In the genomic region with DNA sequence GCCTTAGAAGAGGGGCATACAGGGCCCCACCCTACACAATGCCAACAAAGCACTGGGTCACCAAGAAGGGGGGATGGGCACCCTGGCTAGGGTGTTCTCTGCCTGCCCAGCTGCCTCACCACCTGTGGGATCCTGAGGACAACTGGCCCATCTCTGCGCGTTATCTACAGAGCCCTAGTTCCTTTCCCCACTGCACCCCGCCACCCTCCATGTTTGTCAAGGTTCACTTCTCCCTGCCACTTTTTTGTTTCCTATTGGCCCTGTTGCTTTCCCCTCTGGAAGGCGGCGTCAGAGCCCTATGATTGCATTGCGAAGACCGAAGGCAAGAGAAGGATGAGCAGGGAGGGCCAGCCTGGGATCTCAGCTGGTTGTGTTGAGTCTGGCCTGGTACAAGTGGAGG, we compare ENCODE assay signal across 10 cellular contexts. TPM values are rescaled to one million over a fixed set of nuclear protein-coding genes. Genes with fewer than 3 reads are reported as not detected.
DNase-seq lines count a peak whose midpoint lies in the region; ATAC-seq, FAIRE-seq and TF ChIP-seq lines count a peak whose summit lies in the region.
"Had no signal": no experiment of that assay in that cellular context is flagged by ENCODE, and none has a peak within 500 bp of the region (broad histone marks: within the 10 kb centered on the region; RNA-seq: fewer than 3 reads in every experiment).

No MANE protein-coding gene starts in this region.

- no peak overlapping the region for H3K27ac ChIP-seq in HEK293 (ENCODE audit: extremely low read depth, low read depth, low read length)
- H3K27ac ChIP-seq in RWPE1 = peak overlapping the region; percentile 63

- no peak for DNase-seq in RWPE1 (ENCODE audit: low spot score)
- peak; percentile 58 to 71 for DNase-seq in erythroblast (lab: John Stamatoyannopoulos, UW)
- DNase-seq in stimulated activated effector memory CD8-positive, alpha-beta T cell treated with anti-CD3 and anti-CD28 coated beads, Interleukin-12 subunit alpha, Interleukin-12 subunit beta, amount 100 ng/mL, for 72 hours (ENCODE audit: low spot score in 2 of 2) = no peak
- DNase-seq in mucosa of gallbladder (ENCODE audit: low spot score) = no peak
- DNase-seq in GM19239 (ENCODE audit: insufficient read length, low spot score) = no peak
- DNase-seq in AML-193 (lab: John Stamatoyannopoulos, UW) = no peak
- DNase-seq: SK-N-SH had no signal

- no peak overlapping the region for H3K4me3 ChIP-seq in HEK293 (ENCODE audit: low read depth, low read length)

- peaks cover 50% of the 10 kb centered on the region for H3K4me1 Mint-ChIP-seq in stimulated activated effector memory CD8-positive, alpha-beta T cell treated with anti-CD3 and anti-CD28 coated beads, Interleukin-12 subunit alpha, Interleukin-12 subunit beta, amount 100 ng/mL, for 72 hours

- H3K4me3 Mint-ChIP-seq in stimulated activated effector memory CD8-positive, alpha-beta T cell treated with anti-CD3 and anti-CD28 coated beads, Interleukin-12 subunit alpha, Interleukin-12 subunit beta, amount 100 ng/mL, for 72 hours = peak overlapping the region; percentile 84

- peak overlapping the region; percentile 92 for H3K27ac Mint-ChIP-seq in stimulated activated effector memory CD8-positive, alpha-beta T cell treated with anti-CD3 and anti-CD28 coated beads, Interleukin-12 subunit alpha, Interleukin-12 subunit beta, amount 100 ng/mL, for 72 hours

- no peaks in the 10 kb centered on the region for H3K9me3 ChIP-seq in HEK293 (ENCODE audit: control insufficient read depth, insufficient read depth, low read depth, low read length)
- H3K9me3 ChIP-seq: SK-N-SH had no signal

- peaks cover 68% of the 10 kb centered on the region for H3K36me3 Mint-ChIP-seq in stimulated activated effector memory CD8-positive, alpha-beta T cell treated with anti-CD3 and anti-CD28 coated beads, Interleukin-12 subunit alpha, Interleukin-12 subunit beta, amount 100 ng/mL, for 72 hours

- no peaks in the 10 kb centered on the region; the same call in 1 of the 2 replicates for H3K4me1 ChIP-seq in HEK293 (ENCODE audit: control insufficient read depth, insufficient read depth, low read length)

- TF ChIP-seq POLR2A in erythroblast (IDR thresholded peaks at IDR 0.05; ENCODE audit: low read length) = no peak

- ATAC-seq in stimulated activated effector memory CD8-positive, alpha-beta T cell treated with anti-CD3 and anti-CD28 coated beads, Interleukin-12 subunit alpha, Interleukin-12 subunit beta, amount 100 ng/mL, for 72 hours = no peak
- ATAC-seq in HG02678 (IDR thresholded peaks at IDR 0.05; ENCODE audit: unreplicated experiment) = no peak

- CTCF ChIA-PET in HEK293 (lab: Yijun Ruan, JAX) = interaction anchor here (0.7 to 19.6 kb wide), 6 partner anchors 6 to 63 kb away, joined by 3 to 784 read pairs (median 142); no protein-coding TSS in a partner anchor
- CTCF ChIA-PET in RWPE1 (lab: Yijun Ruan, JAX) = interaction anchor here (0.7 to 11.5 kb wide), 4 partner anchors 8 to 147 kb away, joined by 3 to 167 read pairs (median 4); no protein-coding TSS in a partner anchor

- TF ChIP-seq CTCF in HEK293 (tag by site-specific recombination; IDR thresholded peaks at IDR 0.05) (no peak), RWPE1 (conservative IDR thresholded peaks at IDR 0.05; ENCODE audit: low read depth) (no peak)

- POLR2A ChIA-PET in HEK293 (lab: Yijun Ruan, JAX) = interaction anchor here (1.4 kb wide), 1 partner anchor 32 kb away, joined by 4 read pairs; no protein-coding TSS in a partner anchor
- POLR2A ChIA-PET in RWPE1 (lab: Yijun Ruan, JAX; ENCODE audit: low non-redundant PET) = no interaction called here

- H3K36me3 ChIP-seq in HEK293 (ENCODE audit: control insufficient read depth in 2 of 2, insufficient read depth in 1 of 2, low read length in 2 of 2) = no peaks in the 10 kb centered on the region

- no peaks in the 10 kb centered on the region for H3K9me3 Mint-ChIP-seq in stimulated activated effector memory CD8-positive, alpha-beta T cell treated with anti-CD3 and anti-CD28 coated beads, Interleukin-12 subunit alpha, Interleukin-12 subunit beta, amount 100 ng/mL, for 72 hours

- no peak for FAIRE-seq in GM19239 (lab: Jason Lieb, UNC)
- FAIRE-seq: G401.6 had no signal

TF ChIP-seq in HEK293, 187 proteins besides CTCF, POLR2A, EP300 and RAD21:
- TF ChIP-seq GLI2 (tag by site-specific recombination; IDR thresholded peaks at IDR 0.05; ENCODE audit: borderline replicate concordance, low read depth) = no peak
- TF ChIP-seq SCRT2 (tag by site-specific recombination; IDR thresholded peaks at IDR 0.05) = peak; percentile 56; the same call in 1 of the 2 replicates
- TF ChIP-seq ZNF423 (tag by site-specific recombination; IDR thresholded peaks at IDR 0.05) = no peak

RNA-seq across cellular contexts. Expression of gene SLC48A1, which starts 1.6 kb away (rescaled TPM):
- total RNA-seq in mucosa of gallbladder = 73.1 TPM

RNA-seq across cellular contexts. Expression of gene RAPGEF3, which starts 16.0 kb away (rescaled TPM):
- 54.8 TPM for total RNA-seq in mucosa of gallbladder

RNA-seq across cellular contexts. Expression of gene HDAC7, which starts 45.0 kb away (rescaled TPM):
- total RNA-seq in mucosa of gallbladder = 120 TPM

RNA-seq across cellular contexts. Expression of gene ENDOU, which starts 49.4 kb away (rescaled TPM):
- not detected for total RNA-seq in mucosa of gallbladder

Comparison
In these comparisons a context has a peak if more than half of its experiments do, and no peak if none do; other contexts are left out.
1. DNase-seq: peak in erythroblast (2 of 2); none in RWPE1 (single experiment), stimulated activated effector memory CD8-positive, alpha-beta T cell treated with anti-CD3 and anti-CD28 coated beads, Interleukin-12 subunit alpha, Interleukin-12 subunit beta, amount 100 ng/mL, for 72 hours (0 of 2), mucosa of gallbladder (single experiment), GM19239 (single experiment) and AML-193 (0 of 2).